In genomic region chr11:103433380-103433779, GRCh38 we compare ENCODE assay signal across 13 cellular contexts.
DNase-seq lines count a peak whose midpoint lies in the region; ATAC-seq and TF ChIP-seq lines count a peak whose summit lies in the region.
"Had no signal": no experiment of that assay in that cellular context is flagged by ENCODE, and none has a peak within 500 bp of the region (broad histone marks: within the 10 kb centered on the region; RNA-seq: fewer than 3 reads in every experiment).

No MANE protein-coding gene starts in this region.

- no peak for ATAC-seq in Right ventricle myocardium inferior

- H3K4me3 ChIP-seq in Loucy (ENCODE audit: low read length, poor library complexity, severe bottlenecking) (no peak overlapping the region), astrocyte of the spinal cord (ENCODE audit: low read depth, low read length) (no peak overlapping the region)
- H3K4me3 ChIP-seq in effector memory CD4-positive, alpha-beta T cell (ENCODE audit: insufficient read depth, low read depth, low read length, poor library complexity, severe bottlenecking), result no peak overlapping the region
- H3K4me3 ChIP-seq: dorsolateral prefrontal cortex had no signal

- no peak overlapping the region for H3K4me2 ChIP-seq in Loucy (ENCODE audit: low read depth, low read length, poor library complexity, severe bottlenecking)

- no peaks in the 10 kb centered on the region for H3K27me3 ChIP-seq in Loucy (ENCODE audit: insufficient read depth, low read length, poor library complexity, severe bottlenecking)
- H3K27me3 ChIP-seq in effector memory CD4-positive, alpha-beta T cell (replicated peaks; ENCODE audit: control insufficient read depth, insufficient read depth, low read length, poor library complexity, severe bottlenecking), result no peaks in the 10 kb centered on the region
- H3K27me3 ChIP-seq: BE2C, dorsolateral prefrontal cortex had no signal

- no peak overlapping the region for H3K27ac Mint-ChIP-seq in glutamatergic neuron (ENCODE audit: unreplicated experiment)

- no peak overlapping the region for H3K4me3 Mint-ChIP-seq in glutamatergic neuron (ENCODE audit: unreplicated experiment)

- no peaks in the 10 kb centered on the region for H3K9me3 Mint-ChIP-seq in glutamatergic neuron (ENCODE audit: unreplicated experiment)

- no peaks in the 10 kb centered on the region for H3F3A ChIP-seq in Loucy (ENCODE audit: low read depth)

- no peak overlapping the region for H3K27ac ChIP-seq in effector memory CD4-positive, alpha-beta T cell (ENCODE audit: insufficient read depth, low read length, poor library complexity, severe bottlenecking)
- H3K27ac ChIP-seq: dorsolateral prefrontal cortex had no signal

- H3K9me2 ChIP-seq in Loucy (replicated peaks; ENCODE audit: low read depth, low read length), result no peaks in the 10 kb centered on the region

- no peak overlapping the region for H2AFZ ChIP-seq in Loucy (ENCODE audit: low read length)

- no peaks in the 10 kb centered on the region for H3K27me3 Mint-ChIP-seq in glutamatergic neuron (ENCODE audit: unreplicated experiment)

- DNase-seq in AG08395 (ENCODE audit: low spot score) (peak; percentile 69), astrocyte of the spinal cord (ENCODE audit: low read depth, low spot score) (peak; percentile 74), iris pigment epithelial cell (ENCODE audit: low read depth) (peak; percentile 92), glutamatergic neuron (no peak), Right ventricle myocardium inferior (ENCODE audit: missing footprints) (no peak)
- no peak for DNase-seq in activated CD4-positive, alpha-beta T cell treated with anti-CD3 and anti-CD28 coated beads for 4 hours
- DNase-seq in effector memory CD4-positive, alpha-beta T cell, result no peak
- DNase-seq: activated CD4-positive, alpha-beta T cell treated with anti-CD3 and anti-CD28 coated beads for 1 hour; activated gamma-delta T cell treated with Interleukin-2 at 50 U/mL for 16 hours; BE2C; dorsolateral prefrontal cortex; stimulated activated naive CD4-positive, alpha-beta T cell treated with Interleukin-2 at 50 U/mL for 16 hours had no signal

- H3K4me1 ChIP-seq in Loucy (ENCODE audit: insufficient read depth, low read length, poor library complexity, severe bottlenecking), result no peaks in the 10 kb centered on the region
- no peaks in the 10 kb centered on the region for H3K4me1 ChIP-seq in effector memory CD4-positive, alpha-beta T cell (ENCODE audit: control insufficient read depth, insufficient read depth, low read length, poor library complexity, severe bottlenecking)
- H3K4me1 ChIP-seq: BE2C had no signal

- no peaks in the 10 kb centered on the region for H4K20me1 ChIP-seq in Loucy (ENCODE audit: insufficient read depth, low read length, poor library complexity, severe bottlenecking)

- no peaks in the 10 kb centered on the region for H3K79me2 ChIP-seq in Loucy (ENCODE audit: insufficient read depth, low read length)

- H3K4me1 Mint-ChIP-seq in glutamatergic neuron (ENCODE audit: low read depth, unreplicated experiment), result no peaks in the 10 kb centered on the region

- no peak overlapping the region for H3K9ac ChIP-seq in Loucy (ENCODE audit: low read depth, low read length, poor library complexity, severe bottlenecking)

- in situ Hi-C loops in astrocyte of the spinal cord (cut with HindIII; ENCODE audit: low sequenced_read_pairs), result no loop called here

- TF ChIP-seq CTCF in Loucy (conservative IDR thresholded peaks at IDR 0.05; ENCODE audit: low read length) (peak; percentile 14; the same call in 1 of the 2 replicates), astrocyte of the spinal cord (IDR thresholded peaks at IDR 0.05; ENCODE audit: low read depth, low read length) (no peak), glutamatergic neuron (IDR thresholded peaks at IDR 0.05; ENCODE audit: partially characterized antibody, unreplicated experiment) (no peak)

- no peaks in the 10 kb centered on the region for H3K36me3 Mint-ChIP-seq in glutamatergic neuron (ENCODE audit: unreplicated experiment)

- H3K36me3 ChIP-seq in Loucy (ENCODE audit: insufficient read depth, low read length), result no peaks in the 10 kb centered on the region
- H3K36me3 ChIP-seq in effector memory CD4-positive, alpha-beta T cell (ENCODE audit: control insufficient read depth, insufficient read depth, low read length), result no peaks in the 10 kb centered on the region
- H3K36me3 ChIP-seq: BE2C had no signal

- no peaks in the 10 kb centered on the region for H3K9me3 ChIP-seq in Loucy (ENCODE audit: insufficient read depth, low read depth, low read length)
- H3K9me3 ChIP-seq in effector memory CD4-positive, alpha-beta T cell (ENCODE audit: control insufficient read depth, low read length), result no peaks in the 10 kb centered on the region
- H3K9me3 ChIP-seq: BE2C had no signal

- intact Hi-C loops in Right ventricle myocardium inferior (cut with DNase I), result no loop called here

Comparison
In these comparisons a context has a peak if more than half of its experiments do, and no peak if none do; other contexts are left out.
1. DNase-seq: peak in AG08395 (single experiment), astrocyte of the spinal cord (single experiment) and iris pigment epithelial cell (single experiment); none in glutamatergic neuron (single experiment), Right ventricle myocardium inferior (single experiment), activated CD4-positive, alpha-beta T cell treated with anti-CD3 and anti-CD28 coated beads for 4 hours (0 of 2) and effector memory CD4-positive, alpha-beta T cell (0 of 3).